Comparison of ENCODE assay signal across 17 cellular contexts in genomic region chr3:48970568-48970967, GRCh38. TPM values are rescaled to one million over a fixed set of nuclear protein-coding genes. Genes with fewer than 3 reads are reported as not detected.
DNase-seq lines count a peak whose midpoint lies in the region; ATAC-seq and TF ChIP-seq lines count a peak whose summit lies in the region.
"Had no signal": no experiment of that assay in that cellular context is flagged by ENCODE, and none has a peak within 500 bp of the region (broad histone marks: within the 10 kb centered on the region; RNA-seq: fewer than 3 reads in every experiment).

No MANE protein-coding gene starts in this region.

- TF ChIP-seq POLR2A in gastrocnemius medialis (IDR thresholded peaks at IDR 0.05) = no peak

- no peaks in the 10 kb centered on the region for H3K4me1 ChIP-seq in GM23338 (ENCODE audit: insufficient read depth)
- no peaks in the 10 kb centered on the region for H3K4me1 ChIP-seq in mesenchymal stem cell (ENCODE audit: control insufficient read depth, insufficient read depth, low read depth, low read length)
- peaks cover 15 to 20% of the 10 kb centered on the region in 2 donors for H3K4me1 ChIP-seq in gastrocnemius medialis

- no peak for ATAC-seq in GM23338
- peak; percentile 24 to 37 for ATAC-seq in gastrocnemius medialis
- no peak for ATAC-seq in T-cell (replicated peaks in 1 of 4)
- no peak for ATAC-seq in HG03521 (IDR thresholded peaks at IDR 0.05; ENCODE audit: unreplicated experiment)
- ATAC-seq: CD8-positive, alpha-beta T cell had no signal

- H3K4me2 ChIP-seq in GM23338 (no peak overlapping the region), mesenchymal stem cell (ENCODE audit: low read length, poor library complexity, severe bottlenecking) (no peak overlapping the region)

- in situ Hi-C loops in gastrocnemius medialis (cut with MboI; ENCODE audit: low sequenced_read_pairs in 4 of 4) = no loop called here

- intact Hi-C loops in activated CD4-positive, alpha-beta T cell treated with anti-CD3 and anti-CD28 coated beads, Interleukin-2, amount 10 ng/mL, durations not matched to agents 24 days and 14 days (cut with micrococcal nuclease) = no loop called here
- intact Hi-C loops in gastrocnemius medialis (cut with DNase I; ENCODE audit: low total_unique reads) = no loop called here

- H4K8ac ChIP-seq in mesenchymal stem cell (ENCODE audit: low read length) = peak overlapping the region; percentile 16

- CTCF ChIA-PET in T-cell (lab: Charles Lee) = interaction anchor here in 1 of 2 donors (0.9 kb wide), 1 partner anchor 10 kb away, joined by 3 read pairs; no protein-coding TSS in a partner anchor

- peaks cover 14% of the 10 kb centered on the region for H3K4me1 Mint-ChIP-seq in activated CD4-positive, alpha-beta T cell treated with anti-CD3 and anti-CD28 coated beads, Interleukin-2, amount 10 ng/mL, durations not matched to agents 24 days and 14 days
- no peaks in the 10 kb centered on the region for H3K4me1 Mint-ChIP-seq in GM23338
- peaks cover 3 to 15% (median 9%) of the 10 kb centered on the region in 3 donors for H3K4me1 Mint-ChIP-seq in T-cell
- H3K4me1 Mint-ChIP-seq in type B pancreatic cell (ENCODE audit: unreplicated experiment) = no peaks in the 10 kb centered on the region
- H3K4me1 Mint-ChIP-seq: CD14-positive monocyte, H9 had no signal

- POLR2A ChIA-PET in T-cell (lab: Charles Lee) = no interaction called here

- peaks cover 63% of the 10 kb centered on the region for H3K36me3 Mint-ChIP-seq in activated CD4-positive, alpha-beta T cell treated with anti-CD3 and anti-CD28 coated beads, Interleukin-2, amount 10 ng/mL, durations not matched to agents 24 days and 14 days (ENCODE audit: low read depth)
- H3K36me3 Mint-ChIP-seq in GM23338 (ENCODE audit: low read depth) = peaks cover 86% of the 10 kb centered on the region
- H3K36me3 Mint-ChIP-seq in T-cell = peaks cover 53% of the 10 kb centered on the region
- H3K36me3 Mint-ChIP-seq in type B pancreatic cell = peaks cover 17% of the 10 kb centered on the region

- H2BK120ac ChIP-seq in mesenchymal stem cell (ENCODE audit: low read depth, low read length) = no peak overlapping the region

- H2AK5ac ChIP-seq in mesenchymal stem cell (ENCODE audit: low read length, severe bottlenecking) = no peak overlapping the region

- H3K9ac ChIP-seq in mesenchymal stem cell (ENCODE audit: low read length) = no peak overlapping the region

- peak overlapping the region; percentile 49 for H3K27ac Mint-ChIP-seq in activated CD4-positive, alpha-beta T cell treated with anti-CD3 and anti-CD28 coated beads, Interleukin-2, amount 10 ng/mL, durations not matched to agents 24 days and 14 days
- peak overlapping the region; percentile 22; the same call in 1 of the 2 replicates for H3K27ac Mint-ChIP-seq in GM23338
- no peak overlapping the region for H3K27ac Mint-ChIP-seq in T-cell
- H3K27ac Mint-ChIP-seq in type B pancreatic cell = no peak overlapping the region
- H3K27ac Mint-ChIP-seq: CD8-positive, alpha-beta T cell; H9 had no signal

- H3K4ac ChIP-seq in mesenchymal stem cell (ENCODE audit: low read depth in 1 of 2, low read length in 2 of 2) = no peak overlapping the region

- peaks cover 16% of the 10 kb centered on the region for H3K79me1 ChIP-seq in mesenchymal stem cell (replicated peaks; ENCODE audit: low read length, poor library complexity, severe bottlenecking)

- peaks cover 73% of the 10 kb centered on the region for H3K36me3 ChIP-seq in GM23338 (ENCODE audit: insufficient read depth)
- peaks cover 57 to 92% of the 10 kb centered on the region in 2 experiments for H3K36me3 ChIP-seq in mesenchymal stem cell (ENCODE audit: control insufficient read depth in 1 of 2, insufficient read depth in 2 of 2, low read depth in 1 of 2, low read length in 2 of 2)
- H3K36me3 ChIP-seq in gastrocnemius medialis = peaks cover 0 to 90% of the 10 kb centered on the region in 2 donors

- DNase-seq in activated CD4-positive, alpha-beta T cell treated with anti-CD3 and anti-CD28 coated beads, Interleukin-2, amount 10 ng/mL, durations not matched to agents 24 days and 14 days = no peak
- DNase-seq in activated CD4-positive, alpha-beta T cell treated with anti-CD3 and anti-CD28 coated beads for 4 hours = no peak
- DNase-seq in GM23338 (ENCODE audit: low spot score) (no peak), mesenchymal stem cell (no peak), gastrocnemius medialis (peak in 1 of 2 donors; percentile 22), T-cell (no peak), type B pancreatic cell (ENCODE audit: extremely low spot score, unreplicated experiment) (no peak)
- DNase-seq: CD8-positive, alpha-beta T cell; COR-L47; DND-41; GDM1; GOT3; H9 had no signal

- no peak overlapping the region for H2BK5ac ChIP-seq in mesenchymal stem cell (ENCODE audit: low read depth, low read length, poor library complexity, severe bottlenecking)

- no peak overlapping the region for H3K23ac ChIP-seq in mesenchymal stem cell (ENCODE audit: low read length in 2 of 2)

- H3K9me3 Mint-ChIP-seq in activated CD4-positive, alpha-beta T cell treated with anti-CD3 and anti-CD28 coated beads, Interleukin-2, amount 10 ng/mL, durations not matched to agents 24 days and 14 days = no peaks in the 10 kb centered on the region
- H3K9me3 Mint-ChIP-seq in GM23338 (no peaks in the 10 kb centered on the region), T-cell (no peaks in the 10 kb centered on the region), type B pancreatic cell (no peaks in the 10 kb centered on the region)
- H3K9me3 Mint-ChIP-seq: CD14-positive monocyte; CD8-positive, alpha-beta T cell; H9 had no signal

- H3K27ac ChIP-seq in GM23338 (ENCODE audit: low read depth) (no peak overlapping the region), mesenchymal stem cell (ENCODE audit: low read length, poor library complexity, severe bottlenecking) (no peak overlapping the region), gastrocnemius medialis (peak overlapping the region in 1 of 4 donors; percentile 30)
- H3K27ac ChIP-seq: 22Rv1, HL-60 had no signal

- H2BK15ac ChIP-seq in mesenchymal stem cell (ENCODE audit: low read depth, poor library complexity, severe bottlenecking) = no peak overlapping the region

- H3K27me3 Mint-ChIP-seq in activated CD4-positive, alpha-beta T cell treated with anti-CD3 and anti-CD28 coated beads, Interleukin-2, amount 10 ng/mL, durations not matched to agents 24 days and 14 days = no peaks in the 10 kb centered on the region
- H3K27me3 Mint-ChIP-seq in GM23338 (ENCODE audit: insufficient read depth, low read depth, poor library complexity) (no peaks in the 10 kb centered on the region), T-cell (no peaks in the 10 kb centered on the region), type B pancreatic cell (no peaks in the 10 kb centered on the region)

- H3K9me3 ChIP-seq in mesenchymal stem cell (ENCODE audit: control insufficient read depth, low read length) (no peaks in the 10 kb centered on the region), gastrocnemius medialis (no peaks in the 10 kb centered on the region)

- H3K27me3 ChIP-seq in GM23338 (ENCODE audit: insufficient read depth) (no peaks in the 10 kb centered on the region), mesenchymal stem cell (ENCODE audit: control insufficient read depth in 1 of 2, insufficient read depth in 1 of 2, low read length in 2 of 2) (no peaks in the 10 kb centered on the region), gastrocnemius medialis (no peaks in the 10 kb centered on the region)

- H3K4me3 ChIP-seq in GM23338 (no peak overlapping the region), mesenchymal stem cell (ENCODE audit: insufficient read depth in 1 of 2, low read depth in 1 of 2, low read length in 2 of 2) (no peak overlapping the region), gastrocnemius medialis (no peak overlapping the region)

- H3K9me2 ChIP-seq in GM23338 (ENCODE audit: insufficient read depth) = no peaks in the 10 kb centered on the region

- H4K91ac ChIP-seq in mesenchymal stem cell (ENCODE audit: low read length) = no peak overlapping the region

- no peak overlapping the region for H3K4me3 Mint-ChIP-seq in activated CD4-positive, alpha-beta T cell treated with anti-CD3 and anti-CD28 coated beads, Interleukin-2, amount 10 ng/mL, durations not matched to agents 24 days and 14 days
- H3K4me3 Mint-ChIP-seq in GM23338 (no peak overlapping the region), T-cell (no peak overlapping the region), type B pancreatic cell (no peak overlapping the region)
- H3K4me3 Mint-ChIP-seq: CD14-positive monocyte; CD8-positive, alpha-beta T cell; H9 had no signal

- H4K20me1 ChIP-seq in GM23338 (replicated peaks; ENCODE audit: insufficient read depth) = no peaks in the 10 kb centered on the region; the same call in 1 of the 2 replicates

- 98% methylated on average over 6 of the region's 6 CpGs for WGBS in mesenchymal stem cell

- no peak overlapping the region for H3K14ac ChIP-seq in mesenchymal stem cell (ENCODE audit: low read length in 2 of 2)

- no peak overlapping the region for H3K18ac ChIP-seq in mesenchymal stem cell (ENCODE audit: low read depth in 1 of 2, low read length in 2 of 2)

- H3K79me2 ChIP-seq in GM23338 (replicated peaks; ENCODE audit: insufficient read depth) = peaks cover 5% of the 10 kb centered on the region; the same call in 1 of the 2 replicates

- H2AFZ ChIP-seq in GM23338 = no peak overlapping the region
- no peak overlapping the region for H2AFZ ChIP-seq in mesenchymal stem cell (ENCODE audit: low read depth, low read length)

- no peak for TF ChIP-seq CTCF in GM23338 (conservative IDR thresholded peaks at IDR 0.05; ENCODE audit: low read depth in 2 of 2)
- no peak for TF ChIP-seq CTCF in gastrocnemius medialis (IDR thresholded peaks at IDR 0.05 in 4 of 5, conservative IDR thresholded peaks at IDR 0.05 in 1 of 5)
- no peak for TF ChIP-seq CTCF in type B pancreatic cell (conservative IDR thresholded peaks at IDR 0.05)

- H3F3A ChIP-seq in GM23338 (replicated peaks; ENCODE audit: low read depth) = 0 out of 2 replicates have a peak, but pooled peaks cover 4% of the 10 kb centered on the region

- H2BK12ac ChIP-seq in mesenchymal stem cell (ENCODE audit: low read length in 2 of 2) = no peak overlapping the region

RNA-seq across cellular contexts. Expression of gene P4HTM, which starts 19.5 kb away (rescaled TPM):
- total RNA-seq in activated CD4-positive, alpha-beta T cell treated with anti-CD3 and anti-CD28 coated beads, Interleukin-2, amount 10 ng/mL, durations not matched to agents 24 days and 14 days = 33.9 and 38.3 TPM in 2 replicates
- 22.1 and 28.7 TPM in 2 replicates for total RNA-seq in GM23338 (2014; rRNA removed; shearing (Covaris generic))
- polyA plus RNA-seq in GM23338 (2016; fragmentation: Nextera tagmentation; extraction: Ambion mirVana) = 15.9 and 17.9 TPM in 2 replicates
- 19.1 TPM for polyA plus RNA-seq in mesenchymal stem cell (2013, experiment 1 of 2)
- 19.3 TPM for polyA plus RNA-seq in mesenchymal stem cell (2013, experiment 2 of 2)
- total RNA-seq in gastrocnemius medialis (10 to 100 TPM; 13.6 to 21.7 (median 20.3) TPM), T-cell (10 to 100 TPM; 40.4 to 79.0 (median 73.6) TPM), type B pancreatic cell (ENCODE audit: low replicate concordance) (47.4 and 54.8 TPM in 2 replicates)

RNA-seq across cellular contexts. Expression of gene WDR6, which starts 36.6 kb away (rescaled TPM):
- total RNA-seq in activated CD4-positive, alpha-beta T cell treated with anti-CD3 and anti-CD28 coated beads, Interleukin-2, amount 10 ng/mL, durations not matched to agents 24 days and 14 days = 141 and 153 TPM in 2 replicates
- total RNA-seq in GM23338 (2014; rRNA removed; shearing (Covaris generic)) = 151 and 156 TPM in 2 replicates
- polyA plus RNA-seq in GM23338 (2016; fragmentation: Nextera tagmentation; extraction: Ambion mirVana) = 76.5 and 83.7 TPM in 2 replicates
- polyA plus RNA-seq in mesenchymal stem cell (2013, experiment 1 of 2) = 54.8 TPM
- 51.7 TPM for polyA plus RNA-seq in mesenchymal stem cell (2013, experiment 2 of 2)
- total RNA-seq in gastrocnemius medialis (10 to 100 TPM; 40.4 to 50.9 (median 45.5) TPM), T-cell (100 to 1,000 TPM; 204 to 300 (median 293) TPM), type B pancreatic cell (ENCODE audit: low replicate concordance) (272 and 334 TPM in 2 replicates)

RNA-seq across cellular contexts. Expression of gene DALRD3, which starts 47.8 kb away (rescaled TPM):
- 31.5 and 36.6 TPM in 2 replicates for total RNA-seq in activated CD4-positive, alpha-beta T cell treated with anti-CD3 and anti-CD28 coated beads, Interleukin-2, amount 10 ng/mL, durations not matched to agents 24 days and 14 days
- total RNA-seq in GM23338 (2014; rRNA removed; shearing (Covaris generic)) = 38.0 and 57.7 TPM in 2 replicates
- polyA plus RNA-seq in GM23338 (2016; fragmentation: Nextera tagmentation; extraction: Ambion mirVana) = 31.0 and 31.3 TPM in 2 replicates
- 35.4 TPM for polyA plus RNA-seq in mesenchymal stem cell (2013, experiment 1 of 2)
- 34.8 TPM for polyA plus RNA-seq in mesenchymal stem cell (2013, experiment 2 of 2)
- total RNA-seq in gastrocnemius medialis = 10 to 100 TPM; 10.6 to 20.1 (median 16.3) TPM
- total RNA-seq in T-cell = 10 to 100 TPM; 20.8 to 35.1 (median 30.3) TPM
- 31.2 and 36.0 TPM in 2 replicates for total RNA-seq in type B pancreatic cell (ENCODE audit: low replicate concordance)

RNA-seq across cellular contexts. Expression of gene NDUFAF3, which starts 51.4 kb away (rescaled TPM):
- total RNA-seq in activated CD4-positive, alpha-beta T cell treated with anti-CD3 and anti-CD28 coated beads, Interleukin-2, amount 10 ng/mL, durations not matched to agents 24 days and 14 days = 123 and 126 TPM in 2 replicates
- 32.3 and 49.9 TPM in 2 replicates for total RNA-seq in GM23338 (2014; rRNA removed; shearing (Covaris generic))
- 118 and 122 TPM in 2 replicates for polyA plus RNA-seq in GM23338 (2016; fragmentation: Nextera tagmentation; extraction: Ambion mirVana)
- 113 TPM for polyA plus RNA-seq in mesenchymal stem cell (2013, experiment 1 of 2)
- 116 TPM for polyA plus RNA-seq in mesenchymal stem cell (2013, experiment 2 of 2)
- 100 to 1,000 TPM; 129 to 181 (median 148) TPM for total RNA-seq in gastrocnemius medialis
- total RNA-seq in T-cell = 10 to 100 TPM; 62.8 to 92.1 (median 78.1) TPM
- 62.0 and 67.0 TPM in 2 replicates for total RNA-seq in type B pancreatic cell (ENCODE audit: low replicate concordance)

RNA-seq across cellular contexts. Expression of gene ARIH2, which starts 51.9 kb away (rescaled TPM):
- 157 TPM in 2 replicates for total RNA-seq in activated CD4-positive, alpha-beta T cell treated with anti-CD3 and anti-CD28 coated beads, Interleukin-2, amount 10 ng/mL, durations not matched to agents 24 days and 14 days
- 83.0 and 118 TPM in 2 replicates for total RNA-seq in GM23338 (2014; rRNA removed; shearing (Covaris generic))
- 70.3 and 76.4 TPM in 2 replicates for polyA plus RNA-seq in GM23338 (2016; fragmentation: Nextera tagmentation; extraction: Ambion mirVana)
- polyA plus RNA-seq in mesenchymal stem cell (2013, experiment 1 of 2) = 45.9 TPM
- polyA plus RNA-seq in mesenchymal stem cell (2013, experiment 2 of 2) = 46.2 TPM
- total RNA-seq in gastrocnemius medialis (100 to 1,000 TPM; 118 to 176 (median 143) TPM), T-cell (100 to 1,000 TPM; 136 to 163 (median 153) TPM), type B pancreatic cell (ENCODE audit: low replicate concordance) (82.3 and 84.4 TPM in 2 replicates)

Comparison
In these comparisons a context has a peak if more than half of its experiments do, and no peak if none do; other contexts are left out.
1. H3K27ac Mint-ChIP-seq: peak in activated CD4-positive, alpha-beta T cell treated with anti-CD3 and anti-CD28 coated beads, Interleukin-2, amount 10 ng/mL, durations not matched to agents 24 days and 14 days (single experiment) and GM23338 (single experiment); none in T-cell (0 of 2) and type B pancreatic cell (single experiment).
2. ATAC-seq: peak in gastrocnemius medialis (2 of 2); none in GM23338 (single experiment), T-cell (0 of 4) and HG03521 (single experiment).